ENCODE assay signal across 7 cellular contexts in the genomic region with DNA sequence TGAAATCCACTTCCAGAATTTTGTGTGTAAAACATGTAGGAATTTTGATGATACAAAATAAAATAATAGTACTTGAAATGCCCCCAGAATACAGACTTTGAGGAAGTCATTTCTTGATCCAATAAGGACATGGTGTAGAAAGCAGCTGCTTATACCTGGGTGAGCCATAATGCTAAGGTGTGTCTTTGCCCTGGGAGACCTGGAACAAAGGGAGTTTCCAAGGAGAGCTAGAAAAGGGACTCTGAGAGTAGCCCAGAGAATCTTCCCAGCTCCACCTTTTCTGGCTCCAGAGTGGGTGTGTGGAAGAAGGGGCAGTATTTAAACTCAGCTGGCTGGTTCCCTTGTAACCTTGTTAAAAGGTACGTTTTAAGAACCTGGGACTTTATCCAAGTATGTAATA.
"Had no signal": no experiment of that assay in that cellular context is flagged by ENCODE, and none has a peak within 500 bp of the region (broad histone marks: within the 10 kb centered on the region; RNA-seq: fewer than 3 reads in every experiment).

No MANE protein-coding gene starts in this region.

- ATAC-seq: GM23338 had no signal

- H3K4me3 ChIP-seq: GM23338 had no signal

- FAIRE-seq: H1, H54, HTR-8/SVneo had no signal

- DNase-seq: H9, HCEC 1CT, IMR-90 had no signal
